In genomic region chr18:50666536-50666935, GRCh38 we compare ENCODE assay signal across 28 cellular contexts.
"Had no signal": no experiment of that assay in that cellular context is flagged by ENCODE, and none has a peak within 500 bp of the region (broad histone marks: within the 10 kb centered on the region; RNA-seq: fewer than 3 reads in every experiment).

No MANE protein-coding gene starts in this region.

- H3K9me3 ChIP-seq: neutrophil, suprapubic skin, upper lobe of right lung had no signal

- DNase-seq: activated CD4-positive, alpha-beta memory T cell treated with anti-CD3 and anti-CD28 coated beads, Interleukin-2, amount 10 ng/mL, durations not matched to agents 7 days and 5 days; activated CD4-positive, alpha-beta T cell treated with anti-CD3 and anti-CD28 coated beads for 1 hour; activated CD4-positive, alpha-beta T cell treated with anti-CD3 and anti-CD28 coated beads, Interleukin-2, amount 10 ng/mL, durations not matched to agents 7 days and 5 days; activated CD8-positive, alpha-beta memory T cell treated with anti-CD3 and anti-CD28 coated beads, Interleukin-2, amount 50 U/mL, for 48 hours; activated gamma-delta T cell; activated naive CD4-positive, alpha-beta T cell treated with anti-CD3 and anti-CD28 coated beads, Interleukin-2, amount 10 ng/mL, durations not matched to agents 7 days and 5 days; activated naive CD8-positive, alpha-beta T cell treated with anti-CD3 and anti-CD28 coated beads, Interleukin-2, amount 10 ng/mL, durations not matched to agents 7 days and 5 days; activated T-cell treated with anti-CD3 and anti-CD28 coated beads, Interleukin-2, amount 50 U/mL, for 24 hours; brain microvascular endothelial cell; dermis blood vessel endothelial cell; effector CD8-positive, alpha-beta T cell; gastrocnemius medialis; kidney glomerular epithelial cell; left lung; naive B cell; nephron progenitor cell; retina; stimulated activated CD4-positive, alpha-beta T cell treated with anti-CD3 and anti-CD28 coated beads, Interleukin-1b, Interleukin-23, amount 100 ng/mL, for 48 hours; stimulated activated CD4-positive, alpha-beta T cell treated with anti-CD3 and anti-CD28 coated beads, Interleukin-4, amount 100 ng/mL, for 4 hours; stimulated activated CD8-positive, alpha-beta memory T cell treated with anti-CD3 and anti-CD28 coated beads, Interleukin-4, amount 100 ng/mL, for 48 hours; stimulated activated naive B cell treated with anti-CD40 and anti-IgM and Interleukin-4, amounts not matched to agents 10 μg/mL and 1 μg/mL and 100 μg/mL, for 72 hours; T-helper 17 cell; tibial artery; upper lobe of right lung had no signal

- H3K27ac ChIP-seq: brain microvascular endothelial cell, gastrocnemius medialis, left lung, neutrophil, suprapubic skin, upper lobe of right lung had no signal

- ATAC-seq: gastrocnemius medialis; left lung; stimulated activated naive B cell treated with anti-CD40 and anti-IgM and Interleukin-4, amounts not matched to agents 10 μg/mL and 1 μg/mL and 100 μg/mL, for 72 hours; T-helper 17 cell; upper lobe of right lung; WTC11 had no signal

- H3K27me3 ChIP-seq: brain microvascular endothelial cell, gastrocnemius medialis, left lung, neutrophil, suprapubic skin, tibial artery, upper lobe of right lung had no signal

- H3K4me1 ChIP-seq: left lung, suprapubic skin, upper lobe of right lung had no signal

- H3K36me3 ChIP-seq: brain microvascular endothelial cell, gastrocnemius medialis, left lung, neutrophil, suprapubic skin, upper lobe of right lung had no signal

- H3K4me3 ChIP-seq: gastrocnemius medialis, left lung, smooth muscle cell, suprapubic skin, tibial artery, upper lobe of right lung had no signal
